ENCODE assay signal across 15 cellular contexts in the genomic region with DNA sequence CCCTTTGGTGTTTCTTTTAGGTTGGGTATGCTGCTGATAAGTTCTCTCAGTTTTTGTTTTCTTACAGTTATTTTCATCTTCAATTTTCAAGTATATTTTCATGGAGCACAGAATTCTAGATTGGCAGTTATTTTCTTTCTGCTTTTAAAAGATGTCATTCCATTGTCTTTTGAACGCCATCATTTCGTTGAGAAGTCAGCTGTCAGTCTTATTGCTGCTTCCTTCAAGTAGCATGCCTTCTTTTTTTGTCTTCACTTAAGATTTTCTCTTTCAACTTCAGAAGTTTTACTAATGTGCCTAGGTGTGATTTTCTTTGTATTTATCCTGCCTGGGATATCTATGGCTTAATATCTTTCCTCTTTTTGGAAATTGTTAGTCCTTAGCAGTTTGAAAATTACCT.
A peak's percentile ranks its signal among the peaks of the same experiment; 100 is the strongest.
DNase-seq lines count a peak whose midpoint lies in the region; TF ChIP-seq lines count a peak whose summit lies in the region.
"Had no signal": no experiment of that assay in that cellular context is flagged by ENCODE, and none has a peak within 500 bp of the region (broad histone marks: within the 10 kb centered on the region; RNA-seq: fewer than 3 reads in every experiment).

No MANE protein-coding gene starts in this region.

- no peak overlapping the region for H3K27ac Mint-ChIP-seq in endothelial cell (ENCODE audit: unreplicated experiment)
- H3K27ac Mint-ChIP-seq: nephron progenitor cell had no signal

- in situ Hi-C loops in GM13976 (cut with MboI; ENCODE audit: low sequenced_read_pairs, unreplicated experiment): no loop called here

- no peak overlapping the region for H3K4me3 Mint-ChIP-seq in endothelial cell (ENCODE audit: unreplicated experiment)
- H3K4me3 Mint-ChIP-seq: nephron progenitor cell had no signal

- no peaks in the 10 kb centered on the region for H3K9me3 ChIP-seq in SK-N-MC (ENCODE audit: low read depth, low read length)
- H3K9me3 ChIP-seq: SJCRH30 had no signal

- peaks cover 4% of the 10 kb centered on the region for H3K36me3 Mint-ChIP-seq in endothelial cell (ENCODE audit: low read depth, unreplicated experiment)

- DNase-seq in NCI-H345 (lab: John Stamatoyannopoulos, UW) (peak; percentile 6), NCI-H345 treated with DMSO at 0.1 percent for 48 hours (lab: John Stamatoyannopoulos, UW; ENCODE audit: unreplicated experiment) (no peak), SK-N-MC (ENCODE audit: low read depth, low spot score) (peak; percentile 5), fibroblast of gingiva (ENCODE audit: low read depth) (peak; percentile 44), skeletal muscle cell (ENCODE audit: low read depth) (peak; percentile 3), endothelial cell (ENCODE audit: low spot score) (no peak), GM13976 (ENCODE audit: low spot score) (no peak), islet precursor cell (no peak)
- DNase-seq: activated CD4-positive, CD25-positive, alpha-beta regulatory T cell; activated T-cell treated with anti-CD3 and anti-CD28 coated beads, Interleukin-2, amount 50 U/mL, for 1 hour; adrenal gland; DND-41; NCI-H510A; nephron progenitor cell had no signal

- H3K9me3 Mint-ChIP-seq in endothelial cell (ENCODE audit: unreplicated experiment): no peaks in the 10 kb centered on the region

- H3K4me3 ChIP-seq in SK-N-MC: no peak overlapping the region
- H3K4me3 ChIP-seq in skeletal muscle cell (ENCODE audit: low read depth, low read length): no peak overlapping the region
- H3K4me3 ChIP-seq: adrenal gland, SJCRH30 had no signal

- no peaks in the 10 kb centered on the region for H3K27me3 Mint-ChIP-seq in endothelial cell (ENCODE audit: unreplicated experiment)

- H3K9ac ChIP-seq in SK-N-MC (ENCODE audit: insufficient read length): no peak overlapping the region

- no peaks in the 10 kb centered on the region for H3K36me3 ChIP-seq in SK-N-MC (ENCODE audit: insufficient read depth, low read length)
- H3K36me3 ChIP-seq: adrenal gland, SJCRH30 had no signal

- TF ChIP-seq CTCF in endothelial cell (IDR thresholded peaks at IDR 0.05; ENCODE audit: unreplicated experiment) (no peak), GM13976 (IDR thresholded peaks at IDR 0.05; ENCODE audit: borderline replicate concordance, control extremely low read depth, extremely low read depth, insufficient read depth, missing control alignments) (no peak)

- H3K4me1 Mint-ChIP-seq in endothelial cell (ENCODE audit: unreplicated experiment): no peaks in the 10 kb centered on the region
- H3K4me1 Mint-ChIP-seq: nephron progenitor cell had no signal

- H3K27ac ChIP-seq in SK-N-MC: no peak overlapping the region
- H3K27ac ChIP-seq: adrenal gland, SJCRH30 had no signal

Comparison
In these comparisons a context has a peak if more than half of its experiments do, and no peak if none do; other contexts are left out.
1. DNase-seq: peak in NCI-H345 (single experiment), SK-N-MC (single experiment), fibroblast of gingiva (single experiment) and skeletal muscle cell (single experiment); none in NCI-H345 treated with DMSO at 0.1 percent for 48 hours (single experiment), endothelial cell (single experiment), GM13976 (single experiment) and islet precursor cell (single experiment).